Comparison of ENCODE assay signal across 9 cellular contexts in genomic region chr18:26655010-26655613, GRCh38.
DNase-seq lines count a peak whose midpoint lies in the region; ATAC-seq, FAIRE-seq and TF ChIP-seq lines count a peak whose summit lies in the region.
"Had no signal": no experiment of that assay in that cellular context is flagged by ENCODE, and none has a peak within 500 bp of the region (broad histone marks: within the 10 kb centered on the region; RNA-seq: fewer than 3 reads in every experiment).

No MANE protein-coding gene starts in this region.

- no peak for ATAC-seq in HG03520 (IDR thresholded peaks at IDR 0.05; ENCODE audit: unreplicated experiment)

- H3K9me1 ChIP-seq in endothelial cell of umbilical vein (replicated peaks; ENCODE audit: control insufficient read depth, extremely low read depth, insufficient read depth, low read length), result no peaks in the 10 kb centered on the region

- peaks cover 55 to 77% of the 10 kb centered on the region in 2 experiments for H3K27me3 ChIP-seq in endothelial cell of umbilical vein (ENCODE audit: control insufficient read depth in 2 of 2, insufficient read depth in 2 of 2, low read length in 2 of 2)
- no peaks in the 10 kb centered on the region for H3K27me3 ChIP-seq in neural cell (ENCODE audit: insufficient read depth, low read depth, low read length)

- H3K79me2 ChIP-seq in endothelial cell of umbilical vein (ENCODE audit: control insufficient read depth, insufficient read depth, low read length) (no peaks in the 10 kb centered on the region), neural cell (replicated peaks; ENCODE audit: insufficient read depth, low read length) (peaks cover 3% of the 10 kb centered on the region)

- H3K27ac ChIP-seq in endothelial cell of umbilical vein (ENCODE audit: insufficient read depth, low read depth, low read length) (no peak overlapping the region), neural cell (ENCODE audit: low read length) (peak overlapping the region; percentile 89)

- peak overlapping the region; percentile 53; the same call in 1 of the 2 replicates for H3K4me3 ChIP-seq in AG09309 (ENCODE audit: control insufficient read depth, low read depth, low read length)
- H3K4me3 ChIP-seq in endothelial cell of umbilical vein (replicated peaks in 1 of 3; ENCODE audit: insufficient read depth in 1 of 3, low read depth in 1 of 3, low read length in 3 of 3), result no peak overlapping the region
- peak overlapping the region; percentile 77 for H3K4me3 ChIP-seq in neural cell (ENCODE audit: low read length)

- no peak overlapping the region for H3K4me3 Mint-ChIP-seq in activated naive CD4-positive, alpha-beta T cell treated with anti-CD3 and anti-CD28 coated beads for 36 hours

- peaks cover 60% of the 10 kb centered on the region for H3K27me3 Mint-ChIP-seq in activated naive CD4-positive, alpha-beta T cell treated with anti-CD3 and anti-CD28 coated beads for 36 hours (ENCODE audit: low read depth)

- peaks cover 7% of the 10 kb centered on the region for H3F3A ChIP-seq in neural cell (ENCODE audit: insufficient read depth, low read length, poor library complexity, severe bottlenecking)

- TF ChIP-seq POLR2A in endothelial cell of umbilical vein (IDR thresholded peaks at IDR 0.05; ENCODE audit: low read depth, low read length), result no peak

- H3K36me3 ChIP-seq in endothelial cell of umbilical vein (ENCODE audit: control insufficient read depth in 2 of 2, extremely low read depth in 1 of 2, insufficient read depth in 2 of 2, low read length in 2 of 2) (no peaks in the 10 kb centered on the region), neural cell (ENCODE audit: insufficient read depth, low read length) (no peaks in the 10 kb centered on the region)

- POLR2A ChIA-PET in endothelial cell of umbilical vein (lab: Charles Lee), result no interaction called here

- no peak overlapping the region for H3K9ac ChIP-seq in endothelial cell of umbilical vein (replicated peaks; ENCODE audit: extremely low read depth, insufficient read depth, low read length)
- peak overlapping the region; percentile 92 for H3K9ac ChIP-seq in neural cell (ENCODE audit: low read length)

- peaks cover 8% of the 10 kb centered on the region for H3K4me1 Mint-ChIP-seq in activated naive CD4-positive, alpha-beta T cell treated with anti-CD3 and anti-CD28 coated beads for 36 hours (ENCODE audit: low read depth)

- no peak for FAIRE-seq in endothelial cell of umbilical vein (lab: Jason Lieb, UNC)

- H3K4me1 ChIP-seq in endothelial cell of umbilical vein (ENCODE audit: control insufficient read depth, extremely low read depth, insufficient read depth, low read length), result peaks cover 8% of the 10 kb centered on the region

- H2AFZ ChIP-seq in endothelial cell of umbilical vein (ENCODE audit: low read depth, low read length) (no peak overlapping the region), neural cell (ENCODE audit: low read depth, low read length) (peak overlapping the region; percentile 17)

- BruUV-seq in endothelial cell of umbilical vein (replicated peaks; lab: Mats Ljungman, UMichigan), result no TSS peak

- no peak overlapping the region for H3K27ac Mint-ChIP-seq in activated naive CD4-positive, alpha-beta T cell treated with anti-CD3 and anti-CD28 coated beads for 36 hours

- H3K9me2 ChIP-seq in neural cell (ENCODE audit: insufficient read depth, low read length), result no peaks in the 10 kb centered on the region

- DNase-seq in AG09309 (ENCODE audit: low read depth) (no peak), NCI-H526 treated with DMSO at 0.1 percent for 48 hours (lab: John Stamatoyannopoulos, UW) (peak; percentile 73), endothelial cell of umbilical vein (ENCODE audit: low read depth, low spot score) (peak; percentile 7), ecto neural progenitor cell (ENCODE audit: low spot score) (no peak), NCI-H1417 treated with DMSO at 0.1 percent for 48 hours (lab: John Stamatoyannopoulos, UW) (no peak)
- no peak for DNase-seq in activated naive CD4-positive, alpha-beta T cell treated with anti-CD3 and anti-CD28 coated beads for 36 hours
- DNase-seq: GF-D8 had no signal

- CTCF ChIA-PET in endothelial cell of umbilical vein (lab: Charles Lee), result interaction anchor here (2.5 to 3.6 kb wide), 2 partner anchors 250 to 271 kb away, joined by 9 to 21 read pairs; no protein-coding TSS in a partner anchor
- CTCF ChIA-PET in activated naive CD4-positive, alpha-beta T cell treated with anti-CD3 and anti-CD28 coated beads for 36 hours (lab: Charles Lee), result no interaction called here

- intact Hi-C loops in endothelial cell of umbilical vein (cut with micrococcal nuclease), result loop anchor here (5.0 kb wide), 1 partner anchor 428 kb away; the partner anchor contains the start of gene TAF4B
- intact Hi-C loops in activated naive CD4-positive, alpha-beta T cell treated with anti-CD3 and anti-CD28 coated beads for 36 hours (cut with micrococcal nuclease), result no loop called here

- H3K9me3 ChIP-seq in endothelial cell of umbilical vein (replicated peaks; ENCODE audit: control insufficient read depth, insufficient read depth, low read length), result no peaks in the 10 kb centered on the region
- no peaks in the 10 kb centered on the region for H3K9me3 ChIP-seq in neural cell (ENCODE audit: low read length)

- H3K4me2 ChIP-seq in endothelial cell of umbilical vein (ENCODE audit: insufficient read depth, low read length) (no peak overlapping the region), neural cell (ENCODE audit: low read length) (peak overlapping the region; percentile 7)

- no peaks in the 10 kb centered on the region for H3K36me3 Mint-ChIP-seq in activated naive CD4-positive, alpha-beta T cell treated with anti-CD3 and anti-CD28 coated beads for 36 hours (ENCODE audit: low read depth)

- no peak for TF ChIP-seq CTCF in AG09309 (IDR thresholded peaks at IDR 0.05; ENCODE audit: control insufficient read depth, insufficient read depth, low read depth, low read length, missing control alignments)
- no peak for TF ChIP-seq CTCF in endothelial cell of umbilical vein (IDR thresholded peaks at IDR 0.05; ENCODE audit: extremely low read depth in 1 of 2, insufficient read depth in 1 of 2, low read depth in 1 of 2, low read length in 2 of 2)
- no peak for TF ChIP-seq CTCF in neural cell (IDR thresholded peaks at IDR 0.05; ENCODE audit: poor library complexity, severe bottlenecking)

- TF ChIP-seq RAD21 in neural cell (conservative IDR thresholded peaks at IDR 0.05), result no peak

- H3K9me3 Mint-ChIP-seq in activated naive CD4-positive, alpha-beta T cell treated with anti-CD3 and anti-CD28 coated beads for 36 hours, result no peaks in the 10 kb centered on the region

- H4K20me1 ChIP-seq in endothelial cell of umbilical vein (replicated peaks; ENCODE audit: control insufficient read depth, extremely low read depth, insufficient read depth, low read length) (no peaks in the 10 kb centered on the region), neural cell (ENCODE audit: insufficient read depth) (no peaks in the 10 kb centered on the region)

- dilution Hi-C loops in endothelial cell of umbilical vein (cut with MboI; ENCODE audit: extremely low pct_ligation_motif_present, low sequenced_read_pairs), result no loop called here

- TF ChIP-seq EP300 in neural cell (conservative IDR thresholded peaks at IDR 0.05; ENCODE audit: poor library complexity, severe bottlenecking), result no peak

TF ChIP-seq in endothelial cell of umbilical vein, 7 proteins besides CTCF, POLR2A, EP300 and RAD21:
- TF ChIP-seq MAX (IDR thresholded peaks at IDR 0.05; ENCODE audit: insufficient read depth, insufficient read length) (no peak), MYC (IDR thresholded peaks at IDR 0.05; ENCODE audit: low read depth, low read length) (no peak), FOS (IDR thresholded peaks at IDR 0.05; ENCODE audit: borderline replicate concordance, insufficient read depth, low read length) (no peak), EZH2 (IDR thresholded peaks at IDR 0.05; ENCODE audit: borderline replicate concordance, low read depth, low read length, severe bottlenecking) (no peak), GATA2 (IDR thresholded peaks at IDR 0.05; ENCODE audit: insufficient read depth, insufficient read length, low read depth, low read length) (no peak), POLR2AphosphoS5 (IDR thresholded peaks at IDR 0.05; ENCODE audit: insufficient read depth, low read depth, low read length) (no peak), JUN (IDR thresholded peaks at IDR 0.05; ENCODE audit: borderline replicate concordance, insufficient read depth, insufficient read length, low read depth) (no peak)

TF ChIP-seq in neural cell, 6 proteins besides CTCF, POLR2A, EP300 and RAD21:
- TF ChIP-seq EZH2 (IDR thresholded peaks at IDR 0.05; ENCODE audit: borderline replicate concordance, insufficient read depth, low read length, poor library complexity, severe bottlenecking) (no peak), POLR2AphosphoS5 (IDR thresholded peaks at IDR 0.05) (no peak), SMC3 (conservative IDR thresholded peaks at IDR 0.05; ENCODE audit: poor library complexity) (no peak), MXI1 (conservative IDR thresholded peaks at IDR 0.05; ENCODE audit: poor library complexity, severe bottlenecking) (no peak), TAF1 (IDR thresholded peaks at IDR 0.05; ENCODE audit: low read depth) (no peak), REST (IDR thresholded peaks at IDR 0.05; ENCODE audit: borderline replicate concordance) (no peak)
TF ChIP-seq in neural cell: peak in this region for 0.

Comparison
In these comparisons a context has a peak if more than half of its experiments do, and no peak if none do; other contexts are left out.
1. DNase-seq: peak in NCI-H526 treated with DMSO at 0.1 percent for 48 hours (single experiment) and endothelial cell of umbilical vein (single experiment); none in AG09309 (single experiment), ecto neural progenitor cell (single experiment), NCI-H1417 treated with DMSO at 0.1 percent for 48 hours (single experiment) and activated naive CD4-positive, alpha-beta T cell treated with anti-CD3 and anti-CD28 coated beads for 36 hours (single experiment).
2. H3K4me3 ChIP-seq: peak in AG09309 (single experiment) and neural cell (single experiment); none in endothelial cell of umbilical vein (0 of 3).